In the genomic region with DNA sequence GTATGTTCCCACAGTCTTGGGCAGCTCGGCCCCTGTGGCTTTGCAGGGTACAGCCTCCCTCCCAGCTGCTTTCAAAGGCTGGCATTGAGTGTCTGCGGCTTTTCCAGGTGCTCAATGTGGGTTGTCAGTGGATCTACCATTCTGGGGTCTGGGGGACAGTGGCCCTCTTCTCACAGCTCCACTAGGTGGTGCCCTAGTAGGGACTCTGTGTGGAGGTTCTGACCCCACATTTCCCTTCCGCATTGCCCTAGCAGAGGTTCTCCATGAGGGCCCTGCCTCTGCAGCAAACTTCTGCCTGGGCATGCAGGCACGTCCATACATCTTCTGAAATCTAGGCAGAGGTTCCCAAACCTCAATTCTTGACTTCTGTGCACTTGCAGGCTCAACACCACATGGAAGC, we compare ENCODE assay signal across 9 cellular contexts. TPM values are rescaled to one million over a fixed set of nuclear protein-coding genes. Genes with fewer than 3 reads are reported as not detected.
"Had no signal": no experiment of that assay in that cellular context is flagged by ENCODE, and none has a peak within 500 bp of the region (broad histone marks: within the 10 kb centered on the region; RNA-seq: fewer than 3 reads in every experiment).

No MANE protein-coding gene starts in this region.

RNA-seq across cellular contexts. Expression of a gene that starts 40.9 kb away (rescaled TPM):
- total RNA-seq: activated CD4-positive, alpha-beta T cell treated with anti-CD3 and anti-CD28 coated beads, Interleukin-2, amount 10 ng/mL, durations not matched to agents 24 days and 14 days; activated CD8-positive, alpha-beta memory T cell treated with anti-CD3 and anti-CD28 coated beads for 36 hours; activated CD8-positive, alpha-beta T cell treated with anti-CD3 and anti-CD28 coated beads for 36 hours; activated naive CD8-positive, alpha-beta T cell treated with anti-CD3 and anti-CD28 coated beads for 36 hours; activated T-cell treated with anti-CD3 and anti-CD28 coated beads, Interleukin-2, amount 50 U/mL, for 72 hours; activated T-helper 17 cell treated with anti-CD3 and anti-CD28 coated beads, Interleukin-2, amount 50 U/mL, for 72 hours; NCI-H460; Right ventricle myocardium superior had no signal
- polyA plus RNA-seq: aorta had no signal
